ENCODE assay signal across 8 cellular contexts in the genomic region with DNA sequence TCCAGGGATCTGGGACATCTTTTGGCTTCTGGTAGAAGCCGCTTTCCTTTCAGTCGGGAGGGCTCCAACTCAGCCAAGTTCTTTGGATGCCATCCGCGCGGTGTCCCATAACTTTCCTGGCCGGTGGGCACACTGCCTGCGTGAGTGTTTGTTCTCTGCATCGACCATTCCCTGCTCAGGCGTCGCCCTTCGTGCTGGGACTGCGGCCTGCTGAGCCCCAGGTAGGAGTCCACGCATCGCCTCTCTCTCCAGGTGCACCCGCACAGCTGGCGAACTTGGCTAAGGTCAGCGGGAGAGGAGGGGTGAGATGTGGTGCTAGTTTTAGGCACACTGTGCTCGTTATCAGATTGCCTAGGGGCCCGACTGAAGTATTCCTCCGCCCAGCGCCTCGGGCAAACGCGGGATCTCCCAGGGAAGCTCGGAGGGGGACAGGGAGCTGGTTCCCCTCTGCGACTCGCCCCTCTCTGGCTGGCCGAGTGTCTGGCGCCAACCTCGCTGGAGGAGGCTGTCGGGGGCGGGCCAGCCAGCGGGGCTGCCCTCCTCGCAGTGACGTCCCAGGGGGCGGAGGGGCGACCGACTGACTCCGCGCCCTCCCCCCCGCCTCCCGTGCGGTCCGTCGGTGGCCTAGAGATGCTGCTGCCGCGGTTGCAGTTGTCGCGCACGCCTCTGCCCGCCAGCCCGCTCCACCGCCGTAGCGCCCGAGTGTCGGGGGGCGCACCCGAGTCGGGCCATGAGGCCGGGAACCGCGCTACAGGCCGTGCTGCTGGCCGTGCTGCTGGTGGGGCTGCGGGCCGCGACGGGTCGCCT. TPM values are rescaled to one million over a fixed set of nuclear protein-coding genes. Genes with fewer than 3 reads are reported as not detected.
A peak's percentile ranks its signal among the peaks of the same experiment; 100 is the strongest.
DNase-seq lines count a peak whose midpoint lies in the region; ATAC-seq and TF ChIP-seq lines count a peak whose summit lies in the region.

TSS of gene LAYN (plus strand) at position 607 of the 807 bp plus-strand sequence. CDS start at position 731, 124 bp downstream.

- TF ChIP-seq POLR2A in thyroid gland (IDR thresholded peaks at IDR 0.05) = peak; percentile 10 to 84

- H3K9me3 Mint-ChIP-seq in activated CD8-positive, alpha-beta T cell treated with anti-CD3 and anti-CD28 coated beads, Interleukin-2, amount 10 ng/mL, durations not matched to agents 7 days and 5 days (ENCODE audit: insufficient read depth) = no peaks in the 10 kb centered on the region

- DNase-seq in AG10803 (ENCODE audit: low read depth) (peak; percentile 72), mucosa of gallbladder (ENCODE audit: low spot score) (peak; percentile 49), thyroid gland (peak; percentile 68 to 82)
- peak; percentile 77 for DNase-seq in activated CD8-positive, alpha-beta T cell treated with anti-CD3 and anti-CD28 coated beads, Interleukin-2, amount 10 ng/mL, durations not matched to agents 7 days and 5 days

- WGBS in HUES64 = 3% methylated on average over 70 of the region's 70 CpGs
- WGBS in thyroid gland, 2 donors = 4 to 23% methylated on average over 7 to 14 of the region's 70 CpGs

- no peak for TF ChIP-seq CTCF in AG10803 (conservative IDR thresholded peaks at IDR 0.05; ENCODE audit: low read length)
- no peak for TF ChIP-seq CTCF in thyroid gland (IDR thresholded peaks at IDR 0.05)

- peaks cover 10% of the 10 kb centered on the region for H3K27me3 Mint-ChIP-seq in activated CD8-positive, alpha-beta T cell treated with anti-CD3 and anti-CD28 coated beads, Interleukin-2, amount 10 ng/mL, durations not matched to agents 7 days and 5 days (ENCODE audit: low read depth)

- H3K4me3 ChIP-seq in AG10803 (ENCODE audit: low read length) (peak within 1 kb of the TSS; percentile 83), HUES64 (ENCODE audit: low read length) (peak within 1 kb of the TSS; percentile 67), thyroid gland (replicated peaks in 1 of 3) (peak within 1 kb of the TSS; percentile 25 to 74 (median 39))

- peak within 1 kb of the TSS; percentile 94 for H3K27ac Mint-ChIP-seq in activated CD8-positive, alpha-beta T cell treated with anti-CD3 and anti-CD28 coated beads, Interleukin-2, amount 10 ng/mL, durations not matched to agents 7 days and 5 days

- intact Hi-C loops in thyroid gland (cut with DNase I) = no loop called here

- H3K4me1 ChIP-seq in HUES64 (ENCODE audit: insufficient read depth, low read length) = peaks cover 14% of the 10 kb centered on the region; the same call in 1 of the 2 replicates
- peaks cover 8 to 20% of the 10 kb centered on the region in 2 donors for H3K4me1 ChIP-seq in thyroid gland

- H3K27me3 ChIP-seq in HUES64 (ENCODE audit: insufficient read depth, low read length) (peaks cover 65% of the 10 kb centered on the region), thyroid gland (no peaks in the 10 kb centered on the region)

- peak within 1 kb of the TSS; percentile 73 for H3K4me3 Mint-ChIP-seq in activated CD8-positive, alpha-beta T cell treated with anti-CD3 and anti-CD28 coated beads, Interleukin-2, amount 10 ng/mL, durations not matched to agents 7 days and 5 days

- H3K36me3 ChIP-seq in HUES64 (ENCODE audit: insufficient read depth, low read length) (no peaks in the 10 kb centered on the region), thyroid gland (no peaks in the 10 kb centered on the region)

- H3K36me3 Mint-ChIP-seq in activated CD8-positive, alpha-beta T cell treated with anti-CD3 and anti-CD28 coated beads, Interleukin-2, amount 10 ng/mL, durations not matched to agents 7 days and 5 days (ENCODE audit: low read depth) = peaks cover 18% of the 10 kb centered on the region

- no peaks in the 10 kb centered on the region; the same call in 1 of the 2 replicates for H3K9me3 ChIP-seq in HUES64 (ENCODE audit: insufficient read depth, low read depth, low read length)
- H3K9me3 ChIP-seq in thyroid gland = no peaks in the 10 kb centered on the region

- ATAC-seq in activated CD8-positive, alpha-beta T cell treated with anti-CD3 and anti-CD28 coated beads, Interleukin-2, amount 10 ng/mL, durations not matched to agents 7 days and 5 days = peak; percentile 66
- ATAC-seq in esophagus mucosa (peak; percentile 27), HG03520 (IDR thresholded peaks at IDR 0.05; ENCODE audit: unreplicated experiment) (no peak), HG02642 (IDR thresholded peaks at IDR 0.05; ENCODE audit: poor library complexity, unreplicated experiment) (no peak)

- POLR2A ChIA-PET in activated CD8-positive, alpha-beta T cell treated with anti-CD3 and anti-CD28 coated beads, Interleukin-2, amount 10 ng/mL, durations not matched to agents 7 days and 5 days (lab: Charles Lee) = interaction anchor here (0.8 to 6.3 kb wide), 11 partner anchors 9 to 226 kb away, joined by 3 to 79 read pairs (median 5); partner anchors contain the start of genes BTG4, HOATZ and PPP2R1B

- H3K27ac ChIP-seq in HUES64 (ENCODE audit: low read depth, low read length) = no peak within 1 kb of the TSS
- H3K27ac ChIP-seq in thyroid gland = peak within 1 kb of the TSS; percentile 37 to 89 (median 85)

- peak within 1 kb of the TSS; percentile 55 for H3K9ac ChIP-seq in HUES64 (ENCODE audit: low read depth, low read length)

- peaks cover 64% of the 10 kb centered on the region for H3K4me1 Mint-ChIP-seq in activated CD8-positive, alpha-beta T cell treated with anti-CD3 and anti-CD28 coated beads, Interleukin-2, amount 10 ng/mL, durations not matched to agents 7 days and 5 days (ENCODE audit: low read depth)

- CTCF ChIA-PET in activated CD8-positive, alpha-beta T cell treated with anti-CD3 and anti-CD28 coated beads, Interleukin-2, amount 10 ng/mL, durations not matched to agents 7 days and 5 days (lab: Charles Lee) = interaction anchor here (0.5 to 7.2 kb wide), 9 partner anchors 9 to 213 kb away, joined by 3 to 56 read pairs (median 4); partner anchors contain the start of genes BTG4 and HOATZ

RNA-seq across cellular contexts. Expression of gene LAYN, which starts in this region (rescaled TPM):
- 2.0 TPM for polyA plus RNA-seq in HUES64 (2013, experiment 1 of 2)
- polyA plus RNA-seq in HUES64 (2013, experiment 2 of 2) = 2.0 TPM
- 10 to 100 TPM; 11.1 to 12.8 TPM for total RNA-seq in activated CD8-positive, alpha-beta T cell treated with anti-CD3 and anti-CD28 coated beads, Interleukin-2, amount 10 ng/mL, durations not matched to agents 7 days and 5 days
- 1.9 TPM for total RNA-seq in esophagus mucosa
- 20.5 TPM for total RNA-seq in mucosa of gallbladder
- 10 to 100 TPM; 36.4 to 64.5 (median 49.3) TPM for total RNA-seq in thyroid gland

Comparison
In these comparisons a context has a peak if more than half of its experiments do, and no peak if none do; other contexts are left out.
1. ATAC-seq: peak in activated CD8-positive, alpha-beta T cell treated with anti-CD3 and anti-CD28 coated beads, Interleukin-2, amount 10 ng/mL, durations not matched to agents 7 days and 5 days (single experiment) and esophagus mucosa (single experiment); none in HG03520 (single experiment) and HG02642 (single experiment).
2. Peak in every context shown above with its lines, with median percentiles within 50 percentile points of each other: DNase-seq and H3K4me3 ChIP-seq.